In the genomic region with DNA sequence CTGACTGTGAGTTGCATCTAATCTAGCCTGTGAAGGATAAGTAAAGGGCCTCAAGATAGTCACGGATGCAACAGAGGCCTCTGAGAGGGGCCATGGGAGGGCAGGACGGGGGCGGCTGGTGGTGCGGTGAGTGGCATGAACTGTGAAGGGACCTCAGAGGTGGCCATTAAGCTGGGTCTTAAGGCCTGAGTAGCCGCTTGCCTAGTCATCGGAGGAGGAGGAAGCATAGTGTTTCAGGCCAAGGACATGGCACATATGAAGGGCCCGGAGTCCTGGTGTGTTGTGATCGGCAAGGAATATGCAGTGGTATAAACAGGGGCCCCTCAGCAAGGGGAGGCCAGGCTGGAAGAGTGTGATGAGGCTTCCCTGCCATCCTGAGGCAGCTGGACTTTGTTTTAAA, we compare ENCODE assay signal across 12 cellular contexts. TPM values are rescaled to one million over a fixed set of nuclear protein-coding genes. Genes with fewer than 3 reads are reported as not detected.
DNase-seq lines count a peak whose midpoint lies in the region; ATAC-seq, FAIRE-seq and TF ChIP-seq lines count a peak whose summit lies in the region.
"Had no signal": no experiment of that assay in that cellular context is flagged by ENCODE, and none has a peak within 500 bp of the region (broad histone marks: within the 10 kb centered on the region; RNA-seq: fewer than 3 reads in every experiment).

No MANE protein-coding gene starts in this region.

- TF ChIP-seq POLR2A in endothelial cell of umbilical vein (IDR thresholded peaks at IDR 0.05; ENCODE audit: low read depth, low read length) = no peak

- CTCF ChIA-PET in endothelial cell of umbilical vein (lab: Charles Lee) = interaction anchor here (0.6 to 1.7 kb wide), 6 partner anchors 11 to 67 kb away, joined by 3 to 4 read pairs (median 4); no protein-coding TSS in a partner anchor

- peaks cover 56% of the 10 kb centered on the region for H3K79me2 ChIP-seq in endothelial cell of umbilical vein (ENCODE audit: control insufficient read depth, insufficient read depth, low read length)

- H3K27ac ChIP-seq in endothelial cell of umbilical vein (ENCODE audit: insufficient read depth, low read depth, low read length) = peak overlapping the region; percentile 58

- DNase-seq in natural killer cell (no peak), endothelial cell of umbilical vein (ENCODE audit: low read depth, low spot score) (no peak), neural crest cell (ENCODE audit: low read depth, low spot score) (no peak), MG63 (no peak), NCI-H510A treated with DMSO at 0.1 percent for 48 hours (lab: John Stamatoyannopoulos, UW) (no peak), posterior vena cava (ENCODE audit: low spot score) (no peak)
- no peak for DNase-seq in natural killer cell treated with Interleukin-12 subunit alpha and Interleukin-12 subunit beta and Interleukin-15 and Interleukin-18, amount 100 ng/mL, for 72 hours (ENCODE audit: low spot score)
- no peak for DNase-seq in activated CD4-positive, alpha-beta T cell treated with anti-CD3 and anti-CD28 coated beads, Interleukin-2, amount 50 U/mL, for 1 hour
- DNase-seq: CD4-positive, alpha-beta memory T cell; effector memory CD4-positive, alpha-beta T cell; MM.1S; NCI-H524 treated with DMSO at 0.1 percent for 48 hours had no signal

- no peak for TF ChIP-seq CTCF in natural killer cell (IDR thresholded peaks at IDR 0.05)
- no peak for TF ChIP-seq CTCF in endothelial cell of umbilical vein (IDR thresholded peaks at IDR 0.05; ENCODE audit: extremely low read depth in 1 of 2, insufficient read depth in 1 of 2, low read depth in 1 of 2, low read length in 2 of 2)
- TF ChIP-seq CTCF in neural crest cell (conservative IDR thresholded peaks at IDR 0.05) = no peak

- H3K9ac ChIP-seq in endothelial cell of umbilical vein (replicated peaks; ENCODE audit: extremely low read depth, insufficient read depth, low read length) = no peak overlapping the region

- FAIRE-seq in endothelial cell of umbilical vein (lab: Jason Lieb, UNC) = peak; percentile 69

- no peak for ATAC-seq in natural killer cell
- no peak for ATAC-seq in natural killer cell treated with Interleukin-12 subunit alpha and Interleukin-12 subunit beta and Interleukin-15 and Interleukin-18, amount 100 ng/mL, for 72 hours

- H3K36me3 ChIP-seq in endothelial cell of umbilical vein (ENCODE audit: control insufficient read depth in 2 of 2, extremely low read depth in 1 of 2, insufficient read depth in 2 of 2, low read length in 2 of 2) = peaks cover 0 to 3% of the 10 kb centered on the region in 2 experiments
- peaks cover 60% of the 10 kb centered on the region for H3K36me3 ChIP-seq in MG63

- intact Hi-C loops in natural killer cell (cut with micrococcal nuclease) (no loop called here), endothelial cell of umbilical vein (cut with micrococcal nuclease) (loop anchor here (5.0 kb wide), 1 partner anchor 141 kb away; a partner anchor contains a TSS), posterior vena cava (cut with DNase I) (no loop called here)

- POLR2A ChIA-PET in endothelial cell of umbilical vein (lab: Charles Lee) = interaction anchor here (1.1 kb wide), 2 partner anchors 13 to 56 kb away, joined by 3 read pairs; a partner anchor contains a TSS

- H4K20me1 ChIP-seq in endothelial cell of umbilical vein (replicated peaks; ENCODE audit: control insufficient read depth, extremely low read depth, insufficient read depth, low read length) = no peaks in the 10 kb centered on the region

- H3K9me3 Mint-ChIP-seq in natural killer cell (no peaks in the 10 kb centered on the region), neural crest cell (no peaks in the 10 kb centered on the region)
- H3K9me3 Mint-ChIP-seq in natural killer cell treated with Interleukin-12 subunit alpha and Interleukin-12 subunit beta and Interleukin-15 and Interleukin-18, amount 100 ng/mL, for 72 hours = no peaks in the 10 kb centered on the region
- H3K9me3 Mint-ChIP-seq: CD4-positive, alpha-beta memory T cell had no signal

- H3K4me2 ChIP-seq in endothelial cell of umbilical vein (ENCODE audit: insufficient read depth, low read length) = peak overlapping the region; percentile 81

- dilution Hi-C loops in endothelial cell of umbilical vein (cut with MboI; ENCODE audit: extremely low pct_ligation_motif_present, low sequenced_read_pairs) = no loop called here

- peaks cover 68% of the 10 kb centered on the region for H3K4me1 ChIP-seq in endothelial cell of umbilical vein (ENCODE audit: control insufficient read depth, extremely low read depth, insufficient read depth, low read length)

- H3K4me1 Mint-ChIP-seq in natural killer cell = peaks cover 24 to 47% of the 10 kb centered on the region in 2 donors
- peaks cover 16 to 27% of the 10 kb centered on the region in 2 donors for H3K4me1 Mint-ChIP-seq in natural killer cell treated with Interleukin-12 subunit alpha and Interleukin-12 subunit beta and Interleukin-15 and Interleukin-18, amount 100 ng/mL, for 72 hours (ENCODE audit: low read depth in 2 of 2)
- H3K4me1 Mint-ChIP-seq in neural crest cell = peaks cover 42% of the 10 kb centered on the region

- H3K27me3 Mint-ChIP-seq in natural killer cell (ENCODE audit: low read depth in 2 of 2) (no peaks in the 10 kb centered on the region), neural crest cell (ENCODE audit: low read depth) (no peaks in the 10 kb centered on the region)
- no peaks in the 10 kb centered on the region for H3K27me3 Mint-ChIP-seq in natural killer cell treated with Interleukin-12 subunit alpha and Interleukin-12 subunit beta and Interleukin-15 and Interleukin-18, amount 100 ng/mL, for 72 hours
- H3K27me3 Mint-ChIP-seq: CD4-positive, alpha-beta memory T cell had no signal

- no peak overlapping the region for H3K4me3 ChIP-seq in endothelial cell of umbilical vein (replicated peaks in 1 of 3; ENCODE audit: insufficient read depth in 1 of 3, low read depth in 1 of 3, low read length in 3 of 3)
- H3K4me3 ChIP-seq in MG63 = no peak overlapping the region; the same call in 1 of the 2 replicates

- H3K36me3 Mint-ChIP-seq in natural killer cell = no peaks in the 10 kb centered on the region
- H3K36me3 Mint-ChIP-seq in natural killer cell treated with Interleukin-12 subunit alpha and Interleukin-12 subunit beta and Interleukin-15 and Interleukin-18, amount 100 ng/mL, for 72 hours = no peaks in the 10 kb centered on the region
- no peaks in the 10 kb centered on the region for H3K36me3 Mint-ChIP-seq in neural crest cell (ENCODE audit: low read depth)

- H3K9me3 ChIP-seq in endothelial cell of umbilical vein (replicated peaks; ENCODE audit: control insufficient read depth, insufficient read depth, low read length) (no peaks in the 10 kb centered on the region), MG63 (no peaks in the 10 kb centered on the region)

- H2AFZ ChIP-seq in endothelial cell of umbilical vein (ENCODE audit: low read depth, low read length) = no peak overlapping the region

- BruUV-seq in endothelial cell of umbilical vein (replicated peaks; lab: Mats Ljungman, UMichigan) = no TSS peak

- H3K27ac Mint-ChIP-seq in natural killer cell = peak overlapping the region in 1 of 2 donors; percentile 58
- no peak overlapping the region for H3K27ac Mint-ChIP-seq in natural killer cell treated with Interleukin-12 subunit alpha and Interleukin-12 subunit beta and Interleukin-15 and Interleukin-18, amount 100 ng/mL, for 72 hours
- H3K27ac Mint-ChIP-seq in neural crest cell (ENCODE audit: unreplicated experiment) = no peak overlapping the region

- H3K4me3 Mint-ChIP-seq in natural killer cell = peak overlapping the region; percentile 35
- H3K4me3 Mint-ChIP-seq in natural killer cell treated with Interleukin-12 subunit alpha and Interleukin-12 subunit beta and Interleukin-15 and Interleukin-18, amount 100 ng/mL, for 72 hours = no peak overlapping the region
- peak overlapping the region; percentile 92 for H3K4me3 Mint-ChIP-seq in neural crest cell

- no peaks in the 10 kb centered on the region for H3K27me3 ChIP-seq in endothelial cell of umbilical vein (ENCODE audit: control insufficient read depth in 2 of 2, insufficient read depth in 2 of 2, low read length in 2 of 2)
- no peaks in the 10 kb centered on the region for H3K27me3 ChIP-seq in MG63

- no peaks in the 10 kb centered on the region for H3K9me1 ChIP-seq in endothelial cell of umbilical vein (replicated peaks; ENCODE audit: control insufficient read depth, extremely low read depth, insufficient read depth, low read length)

RNA-seq across cellular contexts. Expression of a gene that starts 51.8 kb away (rescaled TPM):
- total RNA-seq in natural killer cell (10 to 100 TPM; 25.1 to 38.5 (median 25.8) TPM), endothelial cell of umbilical vein (104 TPM in 2 replicates), neural crest cell (45.8 and 53.2 TPM in 2 replicates), posterior vena cava (10 to 100 TPM; 93.8 to 95.8 TPM)
- 10 to 100 TPM; 29.9 to 35.1 TPM for total RNA-seq in natural killer cell treated with Interleukin-12 subunit alpha and Interleukin-12 subunit beta and Interleukin-15 and Interleukin-18, amount 100 ng/mL, for 72 hours
- polyA plus RNA-seq in endothelial cell of umbilical vein = 53.8 and 60.6 TPM in 2 replicates
- polyA plus RNA-seq in endothelial cell of umbilical vein (2011; cell fraction: cytosol; rRNA removed) = 63.6 and 79.0 TPM in 2 replicates
- 47.6 and 54.0 TPM in 2 replicates for polyA plus RNA-seq in endothelial cell of umbilical vein (2011; cell fraction: nucleus; rRNA removed)
- 54.5 and 57.2 TPM in 2 replicates for polyA plus RNA-seq in endothelial cell of umbilical vein (2012)
- polyA minus RNA-seq in endothelial cell of umbilical vein = 107 and 137 TPM in 2 replicates
- polyA minus RNA-seq in endothelial cell of umbilical vein (2011; cell fraction: cytosol; rRNA and poly(A)+ RNA removed) = 14.3 TPM
- polyA minus RNA-seq in endothelial cell of umbilical vein (2011; cell fraction: nucleus; rRNA and poly(A)+ RNA removed) = 37.7 and 39.5 TPM in 2 replicates
- total RNA-seq in MG63 (2014; rRNA removed; shearing (Covaris generic); ENCODE audit: low replicate concordance) = 154 and 194 TPM in 2 replicates

RNA-seq across cellular contexts. Expression of a gene that starts 59.1 kb away (rescaled TPM):
- total RNA-seq in natural killer cell (1 to 10 TPM in 1 of 3 donors, under 1 TPM in 2; 0.25 to 1.2 (median 0.28) TPM), endothelial cell of umbilical vein (19.7 and 19.9 TPM in 2 replicates), neural crest cell (53.1 and 55.8 TPM in 2 replicates), posterior vena cava (1 to 10 TPM; 3.3 to 6.2 TPM)
- total RNA-seq in natural killer cell treated with Interleukin-12 subunit alpha and Interleukin-12 subunit beta and Interleukin-15 and Interleukin-18, amount 100 ng/mL, for 72 hours = 10 to 100 TPM; 11.5 to 12.3 TPM
- 19.7 and 24.4 TPM in 2 replicates for polyA plus RNA-seq in endothelial cell of umbilical vein
- polyA plus RNA-seq in endothelial cell of umbilical vein (2011; cell fraction: cytosol; rRNA removed) = 14.5 and 16.7 TPM in 2 replicates
- polyA plus RNA-seq in endothelial cell of umbilical vein (2011; cell fraction: nucleus; rRNA removed) = 11.3 and 14.8 TPM in 2 replicates
- polyA plus RNA-seq in endothelial cell of umbilical vein (2012) = 11.3 and 13.0 TPM in 2 replicates
- polyA minus RNA-seq in endothelial cell of umbilical vein = 10.5 and 11.2 TPM in 2 replicates
- polyA minus RNA-seq in endothelial cell of umbilical vein (2011; cell fraction: cytosol; rRNA and poly(A)+ RNA removed) = 6.8 TPM
- polyA minus RNA-seq in endothelial cell of umbilical vein (2011; cell fraction: nucleus; rRNA and poly(A)+ RNA removed) = 2.5 and 3.3 TPM in 2 replicates
- total RNA-seq in MG63 (2014; rRNA removed; shearing (Covaris generic); ENCODE audit: low replicate concordance) = 23.6 and 39.4 TPM in 2 replicates
